ENCODE assay signal across 14 cellular contexts in genomic region chr9:72022846-72023245, GRCh38. TPM values are rescaled to one million over a fixed set of nuclear protein-coding genes. Genes with fewer than 3 reads are reported as not detected.
DNase-seq lines count a peak whose midpoint lies in the region; ATAC-seq, FAIRE-seq and TF ChIP-seq lines count a peak whose summit lies in the region.
"Had no signal": no experiment of that assay in that cellular context is flagged by ENCODE, and none has a peak within 500 bp of the region (broad histone marks: within the 10 kb centered on the region; RNA-seq: fewer than 3 reads in every experiment).

No MANE protein-coding gene starts in this region.

- ATAC-seq in GM18861 (IDR thresholded peaks at IDR 0.05; ENCODE audit: unreplicated experiment) = no peak
- no peak for ATAC-seq in HG03520 (IDR thresholded peaks at IDR 0.05; ENCODE audit: unreplicated experiment)
- ATAC-seq: heart left ventricle had no signal

- peak; percentile 91 for FAIRE-seq in keratinocyte (lab: Jason Lieb, UNC)

- no peak for TF ChIP-seq CTCF in AG09309 (IDR thresholded peaks at IDR 0.05; ENCODE audit: control insufficient read depth, insufficient read depth, low read depth, low read length, missing control alignments)
- no peak for TF ChIP-seq CTCF in keratinocyte (optimal IDR thresholded peaks at IDR 0.05 in 1 of 3, IDR thresholded peaks at IDR 0.05 in 1 of 3, conservative IDR thresholded peaks at IDR 0.05 in 1 of 3; ENCODE audit: extremely low read depth in 1 of 3, insufficient read depth in 2 of 3, low read length in 3 of 3)

- no peaks in the 10 kb centered on the region for H3K27me3 ChIP-seq in keratinocyte (ENCODE audit: control insufficient read depth, extremely low read depth, insufficient read depth, low read length)
- H3K27me3 ChIP-seq: heart left ventricle had no signal

- peak; percentile 92 for DNase-seq in AG09309 (ENCODE audit: low read depth)
- DNase-seq in HT1080 (ENCODE audit: low read depth) = peak; percentile 83
- DNase-seq in amniotic stem cell (lab: John Stamatoyannopoulos, UW) = peak; percentile 45
- DNase-seq in keratinocyte (ENCODE audit: low read depth, low spot score) = peak; percentile 58
- DNase-seq in iPS-NIHi11 (ENCODE audit: low spot score) = no peak
- DNase-seq in central memory CD4-positive, alpha-beta T cell = no peak
- DNase-seq: activated T-cell treated with anti-CD3 and anti-CD28 coated beads, Interleukin-2, amount 50 U/mL, for 1 hour; CD4-positive, CD25-positive, alpha-beta regulatory T cell; heart left ventricle; T-helper 2 cell had no signal

- H2AFZ ChIP-seq in keratinocyte (ENCODE audit: control insufficient read depth, low read length) = peak overlapping the region; percentile 59

- no peak overlapping the region for H3K9ac ChIP-seq in keratinocyte (ENCODE audit: control insufficient read depth, extremely low read depth, insufficient read depth, low read length)

- H3K4me1 ChIP-seq in keratinocyte (ENCODE audit: control insufficient read depth, extremely low read depth, insufficient read depth, low read length) = peaks cover 25% of the 10 kb centered on the region

- H3K36me3 ChIP-seq in keratinocyte (ENCODE audit: control insufficient read depth in 2 of 2, extremely low read depth in 1 of 2, insufficient read depth in 2 of 2, low read length in 2 of 2) = no peaks in the 10 kb centered on the region
- H3K36me3 ChIP-seq: heart left ventricle had no signal

- H3K9me3 ChIP-seq in keratinocyte (ENCODE audit: control insufficient read depth, low read depth, low read length) = no peaks in the 10 kb centered on the region
- H3K9me3 ChIP-seq: heart left ventricle had no signal

- H3K27ac ChIP-seq in keratinocyte (ENCODE audit: control insufficient read depth, insufficient read depth, low read length) = no peak overlapping the region
- H3K27ac ChIP-seq: heart left ventricle had no signal

- H3K9me1 ChIP-seq in keratinocyte (ENCODE audit: control insufficient read depth, extremely low read depth, insufficient read depth, low read length) = no peaks in the 10 kb centered on the region

- dilution Hi-C loops in keratinocyte (cut with MboI; ENCODE audit: extremely low pct_ligation_motif_present, low sequenced_read_pairs) = no loop called here

- no peaks in the 10 kb centered on the region for H3K79me2 ChIP-seq in keratinocyte (ENCODE audit: control insufficient read depth, insufficient read depth, low read length)

- peak overlapping the region; percentile 27 for H3K4me2 ChIP-seq in keratinocyte (ENCODE audit: control insufficient read depth, extremely low read depth, insufficient read depth, low read depth, low read length)

- H3K4me3 ChIP-seq in AG09309 (ENCODE audit: control insufficient read depth, low read depth, low read length) = no peak overlapping the region
- no peak overlapping the region for H3K4me3 ChIP-seq in keratinocyte (ENCODE audit: control insufficient read depth in 2 of 3, extremely low read depth in 1 of 3, insufficient read depth in 2 of 3, low read depth in 1 of 3, low read length in 3 of 3)
- H3K4me3 ChIP-seq: heart left ventricle had no signal

- H4K20me1 ChIP-seq in keratinocyte (ENCODE audit: control insufficient read depth, extremely low read depth, insufficient read depth, low read length) = no peaks in the 10 kb centered on the region

RNA-seq across cellular contexts. Expression of gene C9orf57, which starts 37.6 kb away (rescaled TPM):
- total RNA-seq in HT1080 (2014; rRNA removed; shearing (Covaris generic)) = not detected in 2 replicates
- polyA plus RNA-seq in HT1080 (2015; cell fraction: cytosol; rRNA removed) = not detected in 2 replicates
- polyA plus RNA-seq in HT1080 (2015; cell fraction: nucleus; rRNA removed) = not detected in 2 replicates
- not detected in 3 replicates for polyA plus RNA-seq in keratinocyte
- not detected for polyA plus RNA-seq in keratinocyte (2011; ENCODE audit: low read depth)
- polyA plus RNA-seq in keratinocyte (2011; cell fraction: cytosol; rRNA removed) = not detected in 2 replicates
- polyA plus RNA-seq in keratinocyte (2011; cell fraction: nucleus; rRNA removed) = not detected in 2 replicates
- not detected in 2 replicates for polyA plus RNA-seq in keratinocyte (2012; ENCODE audit: low replicate concordance)
- polyA minus RNA-seq in keratinocyte = not detected in 3 replicates
- not detected for polyA minus RNA-seq in keratinocyte (2011; cell fraction: cytosol; rRNA and poly(A)+ RNA removed)
- not detected in 2 replicates for polyA minus RNA-seq in keratinocyte (2011; cell fraction: nucleus; rRNA and poly(A)+ RNA removed)
- total RNA-seq: cardiac septum; CD4-positive, CD25-positive, alpha-beta regulatory T cell; heart left ventricle; subcutaneous adipose tissue had no signal
- polyA plus RNA-seq: CD4-positive, CD25-positive, alpha-beta regulatory T cell; heart left ventricle had no signal

Comparison
In these comparisons a context has a peak if more than half of its experiments do, and no peak if none do; other contexts are left out.
1. DNase-seq: peak in AG09309 (single experiment), HT1080 (single experiment), amniotic stem cell (single experiment) and keratinocyte (single experiment); none in iPS-NIHi11 (single experiment) and central memory CD4-positive, alpha-beta T cell (single experiment).